In the genomic region with DNA sequence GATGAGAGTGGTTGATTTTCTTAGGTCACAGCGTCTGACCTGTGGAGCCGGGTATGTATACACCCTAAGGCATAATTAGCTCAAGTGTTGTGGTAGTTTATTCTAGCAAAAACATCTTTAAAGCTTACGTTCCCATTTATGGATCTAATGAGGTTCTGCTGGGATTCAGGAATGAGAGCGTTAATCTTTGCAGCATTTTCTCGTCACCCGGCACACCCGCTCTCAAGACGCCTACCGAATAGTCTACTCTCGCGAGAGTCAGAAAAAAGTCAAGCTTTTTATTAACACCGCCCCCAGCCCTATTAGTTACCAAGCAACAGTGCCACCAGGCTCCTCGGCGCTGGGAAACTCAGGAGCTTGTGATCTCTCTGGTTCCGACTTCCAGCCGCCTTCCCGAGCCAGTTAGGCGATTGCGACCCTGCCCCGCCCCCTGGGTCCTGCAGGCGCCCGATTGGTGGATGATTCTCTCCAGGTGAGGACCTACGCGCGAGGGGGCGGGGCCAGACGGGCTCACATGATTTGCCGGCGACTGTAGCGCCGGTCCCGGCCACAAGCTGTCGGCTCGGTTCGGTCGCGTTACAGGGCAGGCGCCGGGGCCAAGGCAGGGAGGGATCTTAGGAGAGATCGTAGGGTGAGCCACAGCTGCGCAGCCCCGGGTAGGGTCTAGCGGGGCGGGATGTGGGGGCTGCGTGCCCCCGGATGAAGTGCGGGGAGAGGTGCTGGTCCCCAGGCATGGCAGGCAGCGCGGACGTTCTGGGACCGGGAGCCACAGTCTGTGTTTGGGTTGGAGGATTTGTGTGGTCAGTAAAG, we compare ENCODE assay signal across 8 cellular contexts. TPM values are rescaled to one million over a fixed set of nuclear protein-coding genes. Genes with fewer than 3 reads are reported as not detected.
A peak's percentile ranks its signal among the peaks of the same experiment; 100 is the strongest.
DNase-seq lines count a peak whose midpoint lies in the region; ATAC-seq and TF ChIP-seq lines count a peak whose summit lies in the region.

A gene (plus strand): TSS at position 540 of the 810 bp plus-strand sequence. CDS start 1,443 bp downstream, outside the sequence.

- peak; percentile 78 for ATAC-seq in HG02852 (IDR thresholded peaks at IDR 0.05; ENCODE audit: unreplicated experiment)
- peak; percentile 93 to 94 for ATAC-seq in right cardiac atrium

- DNase-seq in NCI-H1694 treated with DMSO at 0.1 percent for 48 hours (lab: John Stamatoyannopoulos, UW), result peak; percentile 65
- peak; percentile 92 for DNase-seq in T-helper 22 cell (ENCODE audit: low read depth)
- peak; percentile 89 for DNase-seq in astrocyte of the cerebellum (ENCODE audit: low read depth)
- DNase-seq in right cardiac atrium, result peak; percentile 97 to 98 (median 98)
- peak; percentile 100 for DNase-seq in prostate gland (ENCODE audit: low spot score)
- DNase-seq in ureter (ENCODE audit: low spot score), result peak; percentile 98

- intact Hi-C loops in right cardiac atrium (cut with DNase I) (no loop called here), prostate gland (cut with DNase I) (no loop called here)

- under 1% methylated on average over 51 of the region's 51 CpGs for WGBS in right cardiac atrium
- under 1% methylated on average over 46 of the region's 51 CpGs for WGBS in prostate gland

- H3K4me3 ChIP-seq in astrocyte of the cerebellum (ENCODE audit: low read depth, low read length) (peak within 1 kb of the TSS; percentile 67), right cardiac atrium (ENCODE audit: low read length) (peak within 1 kb of the TSS; percentile 46), prostate gland (peak within 1 kb of the TSS; percentile 41 to 66)

- H3K4me1 ChIP-seq in right cardiac atrium (ENCODE audit: control insufficient read depth, insufficient read depth, low read length) (no peaks in the 10 kb centered on the region), prostate gland (replicated peaks) (no peaks in the 10 kb centered on the region)

- H3K27ac ChIP-seq in right cardiac atrium (ENCODE audit: low read length), result peak within 1 kb of the TSS; percentile 83
- peak within 1 kb of the TSS; percentile 81 to 94 for H3K27ac ChIP-seq in prostate gland

- no peaks in the 10 kb centered on the region for H3K36me3 ChIP-seq in prostate gland

- H3K9me3 ChIP-seq in right cardiac atrium (ENCODE audit: control insufficient read depth, low read length) (no peaks in the 10 kb centered on the region), prostate gland (no peaks in the 10 kb centered on the region)

- TF ChIP-seq POLR2A in GM15510 (IDR thresholded peaks at IDR 0.05; ENCODE audit: borderline replicate concordance, extremely low read depth, insufficient read length) (peak; percentile 82), prostate gland (IDR thresholded peaks at IDR 0.05) (peak; percentile 93)

- TF ChIP-seq CTCF in astrocyte of the cerebellum (IDR thresholded peaks at IDR 0.05; ENCODE audit: low read depth, low read length, missing control alignments) (no peak), prostate gland (IDR thresholded peaks at IDR 0.05) (peak in 2 of 4 experiments; percentile 65)

- in situ Hi-C loops in astrocyte of the cerebellum (cut with HindIII; ENCODE audit: low sequenced_read_pairs), result no loop called here

- no peaks in the 10 kb centered on the region for H3K27me3 ChIP-seq in right cardiac atrium (ENCODE audit: control insufficient read depth, insufficient read depth)
- no peaks in the 10 kb centered on the region for H3K27me3 ChIP-seq in prostate gland (replicated peaks; ENCODE audit: insufficient read depth)

RNA-seq across cellular contexts. Expression of the gene that starts here (rescaled TPM):
- total RNA-seq in right cardiac atrium, result 10 to 100 TPM; 16.4 to 29.7 (median 21.7) TPM
- 9.4 TPM for polyA plus RNA-seq in right cardiac atrium
- total RNA-seq in prostate gland, result 1 to 10 TPM; 5.6 to 6.1 TPM
- total RNA-seq in ureter, result 27.0 TPM

Comparison
In these comparisons a context has a peak if more than half of its experiments do, and no peak if none do; other contexts are left out.
1. Peak in every context shown above with its lines: DNase-seq, ATAC-seq, H3K4me3 ChIP-seq and H3K27ac ChIP-seq.